In the genomic region with DNA sequence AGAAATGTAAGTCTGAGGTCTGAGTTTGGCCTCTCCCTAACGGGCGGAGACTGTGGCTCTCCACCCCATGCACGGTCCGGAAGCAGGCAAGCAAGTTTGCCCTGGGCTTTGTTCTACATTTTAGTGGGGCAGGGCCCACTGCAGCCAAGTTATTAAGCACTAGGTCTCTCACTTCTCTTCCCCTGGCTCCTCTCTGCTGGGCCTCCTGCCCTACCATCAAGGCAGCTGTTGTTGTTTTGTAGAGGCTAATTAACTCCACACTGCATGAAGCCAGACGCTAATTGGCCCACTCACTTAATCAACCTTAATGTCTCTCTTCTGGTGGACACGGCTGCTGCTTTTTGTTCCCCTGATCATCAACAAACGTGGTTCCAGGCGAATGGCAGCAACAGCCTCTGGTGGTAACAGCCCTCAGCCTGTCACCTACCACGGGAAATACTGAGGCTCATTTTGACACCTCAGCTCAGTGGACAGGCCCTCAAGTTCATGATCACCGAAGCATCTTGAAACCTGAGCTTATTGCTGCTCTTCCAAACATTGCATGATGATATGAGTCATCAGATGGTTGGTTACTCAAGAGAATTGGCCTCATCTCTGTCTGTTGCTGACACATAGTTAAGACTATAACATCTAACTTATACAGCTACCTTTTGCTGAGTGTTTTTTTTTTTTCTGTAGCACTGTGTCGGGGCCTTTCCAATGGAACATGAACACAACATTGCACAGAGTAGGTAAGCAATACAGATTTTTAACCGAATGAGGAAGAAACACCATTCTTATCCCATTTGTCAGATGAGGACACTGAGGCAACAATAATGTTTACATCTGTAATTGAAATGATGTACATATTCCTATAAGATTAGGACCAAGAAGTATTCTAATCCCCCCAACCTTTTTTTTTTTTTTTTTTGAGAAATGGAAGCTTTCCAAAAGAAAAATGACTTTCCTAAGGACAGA, we compare ENCODE assay signal across 8 cellular contexts. TPM values are rescaled to one million over a fixed set of nuclear protein-coding genes. Genes with fewer than 3 reads are reported as not detected.
A peak's percentile ranks its signal among the peaks of the same experiment; 100 is the strongest.
DNase-seq lines count a peak whose midpoint lies in the region; ATAC-seq, FAIRE-seq and TF ChIP-seq lines count a peak whose summit lies in the region.

No MANE protein-coding gene starts in this region.

- H3K27ac ChIP-seq in colonic mucosa = no peak overlapping the region

- no peak for FAIRE-seq in RCC 7860 (lab: Jason Lieb, UNC)

- H3K27me3 ChIP-seq in colonic mucosa = no peaks in the 10 kb centered on the region

- DNase-seq in GM04504 (ENCODE audit: low read depth) (peak; percentile 76), RCC 7860 (ENCODE audit: low spot score) (peak; percentile 56), left cardiac atrium (no peak), pons (ENCODE audit: low spot score) (no peak), colonic mucosa (no peak), NCI-H2227 treated with DMSO at 0.1 percent for 48 hours (lab: John Stamatoyannopoulos, UW) (no peak)

- H3K36me3 ChIP-seq in colonic mucosa = no peaks in the 10 kb centered on the region

- intact Hi-C loops in left cardiac atrium (cut with DNase I) = no loop called here
- intact Hi-C loops in colonic mucosa (cut with DNase I) = no loop called here

- ATAC-seq in GM21390 (IDR thresholded peaks at IDR 0.05; ENCODE audit: unreplicated experiment) = peak; percentile 82
- ATAC-seq in HG03575 (IDR thresholded peaks at IDR 0.05; ENCODE audit: extremely low read depth, insufficient number of reproducible peaks, low FRiP score, unreplicated experiment) = peak; percentile 54
- ATAC-seq in left cardiac atrium = peak; percentile 38 to 81

- H3K9ac ChIP-seq in colonic mucosa (ENCODE audit: low read depth in 2 of 2, low read length in 2 of 2) = no peak overlapping the region

- no peak for TF ChIP-seq CTCF in colonic mucosa (IDR thresholded peaks at IDR 0.05)

- H3K9me3 ChIP-seq in colonic mucosa = no peaks in the 10 kb centered on the region

- H3K4me1 ChIP-seq in colonic mucosa = no peaks in the 10 kb centered on the region

- H3K4me3 ChIP-seq in colonic mucosa = no peak overlapping the region

RNA-seq across cellular contexts. Expression of a gene that starts 20.8 kb away (rescaled TPM):
- total RNA-seq in left cardiac atrium (10 to 100 TPM; 15.4 to 15.8 TPM), colonic mucosa (10 to 100 TPM in 1 of 2 donors, 1 to 10 TPM in 1; 7.2 to 11.3 TPM)

Comparison
In these comparisons a context has a peak if more than half of its experiments do, and no peak if none do; other contexts are left out.
1. DNase-seq: peak in GM04504 (single experiment) and RCC 7860 (single experiment); none in left cardiac atrium (single experiment), pons (single experiment), colonic mucosa (single experiment) and NCI-H2227 treated with DMSO at 0.1 percent for 48 hours (single experiment).
2. Peak in every context shown above with its lines, with median percentiles within 50 percentile points of each other: ATAC-seq.